In genomic region chr1:106793686-106794085, GRCh38 we compare ENCODE assay signal across 20 cellular contexts.
"Had no signal": no experiment of that assay in that cellular context is flagged by ENCODE, and none has a peak within 500 bp of the region (broad histone marks: within the 10 kb centered on the region; RNA-seq: fewer than 3 reads in every experiment).

No MANE protein-coding gene starts in this region.

- DNase-seq: activated CD4-positive, alpha-beta T cell treated with anti-CD3 and anti-CD28 coated beads for 36 hours; activated CD4-positive, alpha-beta T cell treated with anti-CD3 and anti-CD28 coated beads, Interleukin-2, amount 50 U/mL, for 48 hours; activated CD8-positive, alpha-beta memory T cell treated with anti-CD3 and anti-CD28 coated beads, Interleukin-2, amount 50 U/mL, for 48 hours; activated effector memory CD4-positive, alpha-beta T cell treated with Interleukin-2 at 50 U/mL for 16 hours; activated naive CD4-positive, alpha-beta T cell treated with anti-CD3 and anti-CD28 coated beads for 36 hours; activated naive CD8-positive, alpha-beta T cell treated with anti-CD3 and anti-CD28 coated beads, Interleukin-2, amount 10 ng/mL, durations not matched to agents 7 days and 5 days; activated T-cell treated with anti-CD3 and anti-CD28 coated beads, Interleukin-2, amount 50 U/mL, for 72 hours; amygdala; foreskin fibroblast; natural killer cell; spleen; stimulated activated CD4-positive, alpha-beta T cell treated with anti-CD3 and anti-CD28 coated beads, Interleukin-4, amount 100 ng/mL, for 1 hour; stimulated activated naive CD4-positive, alpha-beta T cell; T-helper 9 cell; testis; trophoblast cell; uterus had no signal

- H3K36me3 ChIP-seq: cardiac muscle cell, prostate gland, right atrium auricular region, spleen, uterus had no signal

- H3K4me3 ChIP-seq: cardiac muscle cell, prostate gland, right atrium auricular region, spleen, testis, uterus had no signal

- H3K9me3 ChIP-seq: prostate gland, right atrium auricular region, spleen, testis, uterus had no signal

- H3K4me1 ChIP-seq: prostate gland, right atrium auricular region, spleen, testis, uterus had no signal

- H3K27me3 ChIP-seq: cardiac muscle cell, right atrium auricular region, spleen, testis, uterus had no signal

- H3K27ac ChIP-seq: cardiac muscle cell, prostate gland, right atrium auricular region, spleen, testis, uterus had no signal
